1 cellular context compared by ENCODE assay signal in the genomic region with DNA sequence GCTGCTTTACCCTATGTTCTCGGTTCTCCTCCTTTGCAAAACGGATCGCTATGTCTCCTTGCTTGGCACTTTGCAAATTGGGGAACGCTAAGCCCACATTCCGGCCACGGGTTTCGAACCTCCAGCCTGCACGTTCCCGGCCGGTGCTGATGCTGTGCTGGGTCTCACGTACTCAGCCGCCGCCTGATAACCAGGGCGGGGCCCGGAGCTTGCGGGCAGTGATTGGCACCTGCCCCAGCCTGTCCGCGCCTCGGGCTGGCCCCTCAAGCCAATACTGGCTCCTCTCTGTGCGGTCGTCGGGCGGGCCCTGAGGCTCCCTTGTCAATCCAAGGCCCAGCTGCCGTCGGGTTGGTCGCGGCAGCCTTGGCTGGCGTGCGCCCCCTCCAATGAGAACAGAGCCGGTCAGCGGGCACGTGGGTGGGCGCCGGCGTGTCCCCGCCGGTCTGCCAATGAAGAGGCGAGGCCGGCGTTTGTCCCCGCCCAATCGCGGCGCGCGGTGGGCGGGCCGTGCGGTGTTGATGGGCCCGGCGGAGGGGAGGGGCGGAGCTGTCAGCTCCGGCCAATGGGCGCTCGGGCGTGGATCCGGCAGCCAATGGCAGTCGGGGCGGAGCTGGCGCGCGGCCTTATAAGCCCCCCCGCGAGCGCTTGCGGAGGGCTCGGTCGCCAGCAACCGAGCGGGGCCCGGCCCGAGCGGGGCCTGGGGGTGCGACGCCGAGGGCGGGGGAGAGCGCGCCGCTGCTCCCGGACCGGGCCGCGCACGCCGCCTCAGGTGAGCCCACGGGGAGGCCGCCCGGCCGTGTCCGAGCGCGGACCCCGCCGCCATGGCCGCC.
A peak's percentile ranks its signal among the peaks of the same experiment; 100 is the strongest.
TF ChIP-seq lines count a peak whose summit lies in the region.

TSS of gene KDM4B (plus strand) at position 652 of the 830 bp plus-strand sequence. CDS start 63,778 bp downstream, outside the sequence.

TF ChIP-seq in HepG2, 621 proteins besides CTCF, POLR2A, EP300 and RAD21 (continued from another document and continues in another):
- no peak for TF ChIP-seq FOXO4 (CRISPR knock-in tag; conservative IDR thresholded peaks at IDR 0.05)
- no peak; the same call in 1 of the 2 replicates for TF ChIP-seq GLI4 (CRISPR knock-in tag; IDR thresholded peaks at IDR 0.05; ENCODE audit: borderline replicate concordance)
- TF ChIP-seq MAF1 (CRISPR knock-in tag; IDR thresholded peaks at IDR 0.05; ENCODE audit: borderline replicate concordance): no peak
- peak; percentile 92; the same call in 1 of the 2 replicates for TF ChIP-seq GTF3A (CRISPR knock-in tag; conservative IDR thresholded peaks at IDR 0.05)
- TF ChIP-seq SNAPC5 (CRISPR knock-in tag; IDR thresholded peaks at IDR 0.05; ENCODE audit: borderline replicate concordance): no peak
- TF ChIP-seq SNAI1 (CRISPR knock-in tag; IDR thresholded peaks at IDR 0.05; ENCODE audit: borderline replicate concordance): no peak
- TF ChIP-seq ZNF781 (CRISPR knock-in tag; IDR thresholded peaks at IDR 0.05; ENCODE audit: borderline replicate concordance, not compliant biosample characterization): no peak
- TF ChIP-seq MTF2 (CRISPR knock-in tag; IDR thresholded peaks at IDR 0.05; ENCODE audit: borderline replicate concordance): no peak
- TF ChIP-seq KMT2B (CRISPR knock-in tag; IDR thresholded peaks at IDR 0.05): peak; percentile 71; the same call in 1 of the 2 replicates
- no peak for TF ChIP-seq HMG20B (CRISPR knock-in tag; conservative IDR thresholded peaks at IDR 0.05)
- TF ChIP-seq NFE2L1 (CRISPR knock-in tag; IDR thresholded peaks at IDR 0.05; ENCODE audit: borderline replicate concordance): no peak
- no peak for TF ChIP-seq ZNF260 (CRISPR knock-in tag; IDR thresholded peaks at IDR 0.05; ENCODE audit: borderline replicate concordance, low read depth)
- no peak for TF ChIP-seq FOXJ3 (CRISPR knock-in tag; IDR thresholded peaks at IDR 0.05; ENCODE audit: borderline replicate concordance)
- TF ChIP-seq ZFP36 (IDR thresholded peaks at IDR 0.05; ENCODE audit: borderline replicate concordance, low read depth, low read length, partially characterized antibody): no peak
- TF ChIP-seq SKI (IDR thresholded peaks at IDR 0.05; ENCODE audit: partially characterized antibody): no peak
- no peak for TF ChIP-seq CCAR2 (optimal IDR thresholded peaks at IDR 0.05; ENCODE audit: low read depth, low read length)
- peak; percentile 77 for TF ChIP-seq MAX (IDR thresholded peaks at IDR 0.05)
- TF ChIP-seq ZNF850 (CRISPR knock-in tag; conservative IDR thresholded peaks at IDR 0.05): no peak
- TF ChIP-seq ZNF674 (CRISPR knock-in tag; IDR thresholded peaks at IDR 0.05; ENCODE audit: low read depth): no peak
- no peak for TF ChIP-seq PLRG1 (conservative IDR thresholded peaks at IDR 0.05)
- no peak for TF ChIP-seq ZNF253 (CRISPR knock-in tag; IDR thresholded peaks at IDR 0.05; ENCODE audit: borderline replicate concordance)
- TF ChIP-seq, protein P1, sequence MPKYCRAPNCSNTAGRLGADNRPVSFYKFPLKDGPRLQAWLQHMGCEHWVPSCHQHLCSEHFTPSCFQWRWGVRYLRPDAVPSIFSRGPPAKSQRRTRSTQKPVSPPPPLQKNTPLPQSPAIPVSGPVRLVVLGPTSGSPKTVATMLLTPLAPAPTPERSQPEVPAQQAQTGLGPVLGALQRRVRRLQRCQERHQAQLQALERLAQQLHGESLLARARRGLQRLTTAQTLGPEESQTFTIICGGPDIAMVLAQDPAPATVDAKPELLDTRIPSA (CRISPR knock-in tag; IDR thresholded peaks at IDR 0.05; ENCODE audit: borderline replicate concordance): no peak
- no peak for TF ChIP-seq JUNB (CRISPR knock-in tag; IDR thresholded peaks at IDR 0.05; ENCODE audit: borderline replicate concordance)
- TF ChIP-seq ETV6 (CRISPR knock-in tag; conservative IDR thresholded peaks at IDR 0.05): no peak
- TF ChIP-seq ZNF138 (CRISPR knock-in tag; IDR thresholded peaks at IDR 0.05; ENCODE audit: low read depth): no peak
- 0 out of 2 replicates have a peak, but pooled peaks have one; percentile 7 for TF ChIP-seq RFX5 (IDR thresholded peaks at IDR 0.05; ENCODE audit: low read depth, low read length)
- TF ChIP-seq TGIF2 (CRISPR knock-in tag; IDR thresholded peaks at IDR 0.05): no peak; the same call in 1 of the 2 replicates
- peak; percentile 82; the same call in 1 of the 2 replicates for TF ChIP-seq CHD4 (IDR thresholded peaks at IDR 0.05; ENCODE audit: borderline replicate concordance, low read length)
- TF ChIP-seq, protein P2, sequence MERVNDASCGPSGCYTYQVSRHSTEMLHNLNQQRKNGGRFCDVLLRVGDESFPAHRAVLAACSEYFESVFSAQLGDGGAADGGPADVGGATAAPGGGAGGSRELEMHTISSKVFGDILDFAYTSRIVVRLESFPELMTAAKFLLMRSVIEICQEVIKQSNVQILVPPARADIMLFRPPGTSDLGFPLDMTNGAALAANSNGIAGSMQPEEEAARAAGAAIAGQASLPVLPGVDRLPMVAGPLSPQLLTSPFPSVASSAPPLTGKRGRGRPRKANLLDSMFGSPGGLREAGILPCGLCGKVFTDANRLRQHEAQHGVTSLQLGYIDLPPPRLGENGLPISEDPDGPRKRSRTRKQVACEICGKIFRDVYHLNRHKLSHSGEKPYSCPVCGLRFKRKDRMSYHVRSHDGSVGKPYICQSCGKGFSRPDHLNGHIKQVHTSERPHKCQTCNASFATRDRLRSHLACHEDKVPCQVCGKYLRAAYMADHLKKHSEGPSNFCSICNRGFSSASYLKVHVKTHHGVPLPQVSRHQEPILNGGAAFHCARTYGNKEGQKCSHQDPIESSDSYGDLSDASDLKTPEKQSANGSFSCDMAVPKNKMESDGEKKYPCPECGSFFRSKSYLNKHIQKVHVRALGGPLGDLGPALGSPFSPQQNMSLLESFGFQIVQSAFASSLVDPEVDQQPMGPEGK (CRISPR knock-in tag; IDR thresholded peaks at IDR 0.05): peak; percentile 18
- no peak for TF ChIP-seq ZNF75D (CRISPR knock-in tag; IDR thresholded peaks at IDR 0.05; ENCODE audit: borderline replicate concordance)
- no peak for TF ChIP-seq ZNF510 (CRISPR knock-in tag; IDR thresholded peaks at IDR 0.05; ENCODE audit: low read depth)
- no peak for TF ChIP-seq ZNF678 (CRISPR knock-in tag; IDR thresholded peaks at IDR 0.05)
- TF ChIP-seq ARID2 (CRISPR knock-in tag; IDR thresholded peaks at IDR 0.05; ENCODE audit: borderline replicate concordance): no peak
- 0 out of 2 replicates have a peak, but pooled peaks have one; percentile 18 for TF ChIP-seq SALL2 (CRISPR knock-in tag; IDR thresholded peaks at IDR 0.05)
- TF ChIP-seq RFX3 (CRISPR knock-in tag; IDR thresholded peaks at IDR 0.05): no peak
- no peak for TF ChIP-seq FOXP1 (IDR thresholded peaks at IDR 0.05)
- TF ChIP-seq FOXP1 (CRISPR knock-in tag; IDR thresholded peaks at IDR 0.05): no peak
- TF ChIP-seq, protein P3, sequence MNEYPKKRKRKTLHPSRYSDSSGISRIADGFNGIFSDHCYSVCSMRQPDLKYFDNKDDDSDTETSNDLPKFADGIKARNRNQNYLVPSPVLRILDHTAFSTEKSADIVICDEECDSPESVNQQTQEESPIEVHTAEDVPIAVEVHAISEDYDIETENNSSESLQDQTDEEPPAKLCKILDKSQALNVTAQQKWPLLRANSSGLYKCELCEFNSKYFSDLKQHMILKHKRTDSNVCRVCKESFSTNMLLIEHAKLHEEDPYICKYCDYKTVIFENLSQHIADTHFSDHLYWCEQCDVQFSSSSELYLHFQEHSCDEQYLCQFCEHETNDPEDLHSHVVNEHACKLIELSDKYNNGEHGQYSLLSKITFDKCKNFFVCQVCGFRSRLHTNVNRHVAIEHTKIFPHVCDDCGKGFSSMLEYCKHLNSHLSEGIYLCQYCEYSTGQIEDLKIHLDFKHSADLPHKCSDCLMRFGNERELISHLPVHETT (CRISPR knock-in tag; conservative IDR thresholded peaks at IDR 0.05): peak; percentile 60; the same call in 1 of the 2 replicates
- peak; percentile 69 for TF ChIP-seq TEAD3 (CRISPR knock-in tag; optimal IDR thresholded peaks at IDR 0.05; ENCODE audit: borderline replicate concordance)
- peak; percentile 86 for TF ChIP-seq ZNF687 (CRISPR knock-in tag; IDR thresholded peaks at IDR 0.05)
- no peak for TF ChIP-seq ZNF232 (CRISPR knock-in tag; IDR thresholded peaks at IDR 0.05; ENCODE audit: borderline replicate concordance)
- TF ChIP-seq TBP (CRISPR knock-in tag; IDR thresholded peaks at IDR 0.05): no peak
- TF ChIP-seq NFIB (CRISPR knock-in tag; IDR thresholded peaks at IDR 0.05; ENCODE audit: borderline replicate concordance): no peak
- TF ChIP-seq ZMYM3 (CRISPR knock-in tag; IDR thresholded peaks at IDR 0.05): peak; percentile 96
- peak; percentile 93 for TF ChIP-seq MNT (IDR thresholded peaks at IDR 0.05)
- no peak for TF ChIP-seq CENPBD1 (CRISPR knock-in tag; IDR thresholded peaks at IDR 0.05; ENCODE audit: borderline replicate concordance, low read depth)
- TF ChIP-seq ATF3 (CRISPR knock-in tag; IDR thresholded peaks at IDR 0.05): no peak
- TF ChIP-seq EHMT2 (IDR thresholded peaks at IDR 0.05; ENCODE audit: borderline replicate concordance, low read depth, low read length): no peak
- 0 out of 2 replicates have a peak, but pooled peaks have one; percentile 31 for TF ChIP-seq HOMEZ (CRISPR knock-in tag; IDR thresholded peaks at IDR 0.05; ENCODE audit: low read depth)
- peak; percentile 84 for TF ChIP-seq BHLHE40 (IDR thresholded peaks at IDR 0.05; ENCODE audit: low read length)
- no peak for TF ChIP-seq DNMT3B (CRISPR knock-in tag; conservative IDR thresholded peaks at IDR 0.05)
- no peak for TF ChIP-seq RARA (CRISPR knock-in tag; IDR thresholded peaks at IDR 0.05)
